8 cellular contexts compared by ENCODE assay signal in genomic region chr12:132143328-132144071, GRCh38. TPM values are rescaled to one million over a fixed set of nuclear protein-coding genes. Genes with fewer than 3 reads are reported as not detected.
DNase-seq lines count a peak whose midpoint lies in the region; ATAC-seq and TF ChIP-seq lines count a peak whose summit lies in the region.

No MANE protein-coding gene starts in this region.

- H3K27ac ChIP-seq in KMS-11 (no peak overlapping the region), ascending aorta (peak overlapping the region; percentile 52 to 64), thoracic aorta (peak overlapping the region; percentile 22 to 78)

- H3K9ac ChIP-seq in ES-I3 (ENCODE audit: low read depth, low read length) (peak overlapping the region; percentile 74), KMS-11 (peak overlapping the region; percentile 68; the same call in 1 of the 2 replicates)

- intact Hi-C loops in ascending aorta (cut with DNase I) = loop anchor here (2.0 to 10.0 kb wide), 5 partner anchors 59 to 567 kb away; partner anchors contain the start of genes PGAM5, SFSWAP and ULK1

- H3K79me2 ChIP-seq in KMS-11 (ENCODE audit: insufficient read depth, low read depth) = peaks cover 32% of the 10 kb centered on the region

- H3K4me2 ChIP-seq in KMS-11 = peak overlapping the region; percentile 51; the same call in 1 of the 2 replicates

- H3K4me3 ChIP-seq in KMS-11 (IDR thresholded peaks at IDR 0.05; ENCODE audit: insufficient read depth, low read depth, low read length) (no peak overlapping the region), ascending aorta (peak overlapping the region; percentile 97 to 99), thoracic aorta (peak overlapping the region; percentile 93)

- H3K4me1 ChIP-seq in ES-I3 (ENCODE audit: insufficient read depth, low read length) (no peaks in the 10 kb centered on the region), KMS-11 (ENCODE audit: low read depth, poor library complexity, severe bottlenecking) (peaks cover 4% of the 10 kb centered on the region), ascending aorta (peaks cover 4 to 16% of the 10 kb centered on the region in 2 donors), thoracic aorta (ENCODE audit: control insufficient read depth in 1 of 2, low read depth in 2 of 2) (peaks cover 14 to 25% of the 10 kb centered on the region in 2 donors)

- H3K9me3 ChIP-seq in ES-I3 (ENCODE audit: control insufficient read depth, insufficient read depth, low read length) = no peaks in the 10 kb centered on the region
- no peaks in the 10 kb centered on the region for H3K9me3 ChIP-seq in ascending aorta
- no peaks in the 10 kb centered on the region for H3K9me3 ChIP-seq in thoracic aorta

- H2AFZ ChIP-seq in KMS-11 (ENCODE audit: low read depth) = no peak overlapping the region

- no peaks in the 10 kb centered on the region for H4K20me1 ChIP-seq in KMS-11 (ENCODE audit: insufficient read depth)

- H3K27me3 ChIP-seq in KMS-11 (ENCODE audit: insufficient read depth, low read depth) (no peaks in the 10 kb centered on the region), ascending aorta (no peaks in the 10 kb centered on the region), thoracic aorta (replicated peaks; ENCODE audit: insufficient read depth) (no peaks in the 10 kb centered on the region)

- DNase-seq in ascending aorta (ENCODE audit: low spot score in 2 of 2) (peak in 1 of 2 donors; percentile 61), left lobe of liver (ENCODE audit: low spot score) (peak; percentile 48), thoracic aorta (ENCODE audit: low spot score) (no peak), NCI-H774 (lab: John Stamatoyannopoulos, UW) (no peak), HuH-7.5 (ENCODE audit: low spot score) (no peak)

- TF ChIP-seq CTCF in KMS-11 (conservative IDR thresholded peaks at IDR 0.05; ENCODE audit: low read depth, low read length) = no peak
- no peak for TF ChIP-seq CTCF in ascending aorta (IDR thresholded peaks at IDR 0.05)
- TF ChIP-seq CTCF in thoracic aorta (IDR thresholded peaks at IDR 0.05) = no peak

- ATAC-seq in GM21529 (IDR thresholded peaks at IDR 0.05; ENCODE audit: unreplicated experiment) (peak; percentile 34), left lobe of liver (peak; percentile 7), thoracic aorta (ENCODE audit: insufficient number of reproducible peaks, low FRiP score, low read depth) (no peak)

- peaks cover 17% of the 10 kb centered on the region; the same call in 1 of the 2 replicates for H3K36me3 ChIP-seq in ES-I3 (ENCODE audit: insufficient read depth, low read length)
- no peaks in the 10 kb centered on the region for H3K36me3 ChIP-seq in KMS-11 (ENCODE audit: insufficient read depth)
- peaks cover 45 to 52% of the 10 kb centered on the region in 2 donors for H3K36me3 ChIP-seq in ascending aorta
- H3K36me3 ChIP-seq in thoracic aorta = peaks cover 38% of the 10 kb centered on the region

RNA-seq across cellular contexts. Expression of gene DDX51, which starts 0.6 kb away (rescaled TPM):
- 4.3 TPM for total RNA-seq in ascending aorta
- 9.3 TPM for total RNA-seq in left lobe of liver
- total RNA-seq in thoracic aorta = 10 to 100 TPM in 1 of 2 donors, 1 to 10 TPM in 1; 9.7 to 24.8 TPM

RNA-seq across cellular contexts. Expression of gene NOC4L, which starts 0.8 kb away (rescaled TPM):
- total RNA-seq in ascending aorta (9.2 TPM), left lobe of liver (9.9 TPM), thoracic aorta (1 to 10 TPM; 5.9 to 8.5 TPM)
